Comparison of ENCODE assay signal across 1 cellular context in genomic region chr9:15246243-15246642, GRCh38.
TF ChIP-seq lines count a peak whose summit lies in the region.

No MANE protein-coding gene starts in this region.

TF ChIP-seq in HCT116, 20 proteins besides CTCF, POLR2A, EP300 and RAD21 (continued from another document):
- TF ChIP-seq REST (IDR thresholded peaks at IDR 0.05; ENCODE audit: low read depth): no peak
- no peak for TF ChIP-seq SIN3A (IDR thresholded peaks at IDR 0.05; ENCODE audit: low read depth)
- no peak for TF ChIP-seq CBX3 (IDR thresholded peaks at IDR 0.05; ENCODE audit: low read depth)
- TF ChIP-seq EGR1 (IDR thresholded peaks at IDR 0.05; ENCODE audit: low read depth): no peak
- TF ChIP-seq EZH2 (IDR thresholded peaks at IDR 0.05): no peak
- no peak for TF ChIP-seq SP1 (IDR thresholded peaks at IDR 0.05; ENCODE audit: low read depth)
- TF ChIP-seq ELF1 (IDR thresholded peaks at IDR 0.05; ENCODE audit: borderline replicate concordance, low read depth): no peak
- TF ChIP-seq ZFX (IDR thresholded peaks at IDR 0.05): no peak
- TF ChIP-seq FOSL1 (IDR thresholded peaks at IDR 0.05; ENCODE audit: low read depth): no peak
- TF ChIP-seq POLR2AphosphoS5 (IDR thresholded peaks at IDR 0.05; ENCODE audit: low read depth, low read length): no peak
- TF ChIP-seq, protein P1, sequence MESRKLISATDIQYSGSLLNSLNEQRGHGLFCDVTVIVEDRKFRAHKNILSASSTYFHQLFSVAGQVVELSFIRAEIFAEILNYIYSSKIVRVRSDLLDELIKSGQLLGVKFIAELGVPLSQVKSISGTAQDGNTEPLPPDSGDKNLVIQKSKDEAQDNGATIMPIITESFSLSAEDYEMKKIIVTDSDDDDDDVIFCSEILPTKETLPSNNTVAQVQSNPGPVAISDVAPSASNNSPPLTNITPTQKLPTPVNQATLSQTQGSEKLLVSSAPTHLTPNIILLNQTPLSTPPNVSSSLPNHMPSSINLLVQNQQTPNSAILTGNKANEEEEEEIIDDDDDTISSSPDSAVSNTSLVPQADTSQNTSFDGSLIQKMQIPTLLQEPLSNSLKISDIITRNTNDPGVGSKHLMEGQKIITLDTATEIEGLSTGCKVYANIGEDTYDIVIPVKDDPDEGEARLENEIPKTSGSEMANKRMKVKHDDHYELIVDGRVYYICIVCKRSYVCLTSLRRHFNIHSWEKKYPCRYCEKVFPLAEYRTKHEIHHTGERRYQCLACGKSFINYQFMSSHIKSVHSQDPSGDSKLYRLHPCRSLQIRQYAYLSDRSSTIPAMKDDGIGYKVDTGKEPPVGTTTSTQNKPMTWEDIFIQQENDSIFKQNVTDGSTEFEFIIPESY (IDR thresholded peaks at IDR 0.05; ENCODE audit: extremely low read depth, insufficient replicate concordance, low read length): no peak
- no peak for TF ChIP-seq YY1 (IDR thresholded peaks at IDR 0.05; ENCODE audit: extremely low read depth, insufficient replicate concordance, low read depth, low read length)
- TF ChIP-seq EZH2phosphoT487 (IDR thresholded peaks at IDR 0.05; ENCODE audit: borderline replicate concordance): no peak
- no peak for TF ChIP-seq CEBPB (IDR thresholded peaks at IDR 0.05; ENCODE audit: low read depth)
- TF ChIP-seq TCF7L2 (IDR thresholded peaks at IDR 0.05; ENCODE audit: borderline replicate concordance, extremely low read depth, insufficient read depth, insufficient read length): no peak
